Comparison of ENCODE assay signal across 8 cellular contexts in the genomic region with DNA sequence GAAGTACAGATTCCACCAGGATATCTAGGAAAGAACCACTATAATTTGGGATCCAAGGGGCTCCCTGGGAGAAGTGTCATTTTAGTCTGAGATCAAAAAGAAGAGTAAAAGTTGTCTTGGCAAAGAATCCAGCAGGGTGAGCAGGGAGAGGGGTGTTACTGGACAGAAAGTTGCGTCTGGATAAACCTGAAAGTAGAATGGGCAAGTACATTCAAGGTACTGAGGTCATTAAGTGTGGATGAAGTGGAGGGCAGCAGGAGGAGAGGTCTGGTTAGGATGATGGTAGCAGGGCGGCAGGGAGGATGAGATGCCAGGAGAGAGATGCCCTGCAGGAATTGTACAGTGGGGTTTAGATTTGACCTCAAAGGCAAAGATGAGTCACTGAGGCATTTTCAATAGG.
"Had no signal": no experiment of that assay in that cellular context is flagged by ENCODE, and none has a peak within 500 bp of the region (broad histone marks: within the 10 kb centered on the region; RNA-seq: fewer than 3 reads in every experiment).

No MANE protein-coding gene starts in this region.

- DNase-seq: GM23248, GOT3, H7, H9, HCEC 1CT, HFFc6 had no signal

- H3K36me3 ChIP-seq: HAP-1 had no signal

- H3K27ac ChIP-seq: GM23248 had no signal

- H3K4me3 ChIP-seq: GM23248, GM23338, HAP-1 had no signal
